ENCODE assay signal across 17 cellular contexts in genomic region chr15:68386587-68387287, GRCh38.
"Had no signal": no experiment of that assay in that cellular context is flagged by ENCODE, and none has a peak within 500 bp of the region (broad histone marks: within the 10 kb centered on the region; RNA-seq: fewer than 3 reads in every experiment).

No MANE protein-coding gene starts in this region.

- H3K27ac ChIP-seq: epithelial cell of prostate, gastroesophageal sphincter, neutrophil, right lobe of liver, SJSA1, spleen had no signal

- H3K4me1 Mint-ChIP-seq: naive B cell; stimulated activated memory B cell treated with anti-CD40 and anti-IgM and Interleukin-4, amounts not matched to agents 10 μg/mL and 1 μg/mL and 100 μg/mL, for 72 hours had no signal

- H3K4me1 ChIP-seq: gastroesophageal sphincter, right lobe of liver had no signal

- DNase-seq: activated gamma-delta T cell; effector memory CD4-positive, alpha-beta T cell; kidney; midbrain; naive B cell; stimulated activated CD4-positive, alpha-beta T cell treated with anti-CD3 and anti-CD28 coated beads, Interleukin-1b, Interleukin-23, amount 100 ng/mL, for 48 hours; substantia nigra; trophoblast cell had no signal

- H3K36me3 ChIP-seq: gastroesophageal sphincter, neutrophil, right lobe of liver, SJSA1, spleen had no signal

- ATAC-seq: gastroesophageal sphincter; right lobe of liver; stimulated activated memory B cell treated with anti-CD40 and anti-IgM and Interleukin-4, amounts not matched to agents 10 μg/mL and 1 μg/mL and 100 μg/mL, for 72 hours had no signal

- H3K4me3 ChIP-seq: gastroesophageal sphincter, right lobe of liver, SJSA1, spleen had no signal

- H3K36me3 Mint-ChIP-seq: activated naive CD8-positive, alpha-beta T cell; stimulated activated memory B cell treated with anti-CD40 and anti-IgM and Interleukin-4, amounts not matched to agents 10 μg/mL and 1 μg/mL and 100 μg/mL, for 72 hours had no signal

- H3K9me3 Mint-ChIP-seq: activated T-cell treated with anti-CD3 and anti-CD28 coated beads, Interleukin-2, amount 50 U/mL, for 24 hours; naive B cell; stimulated activated memory B cell treated with anti-CD40 and anti-IgM and Interleukin-4, amounts not matched to agents 10 μg/mL and 1 μg/mL and 100 μg/mL, for 72 hours had no signal

- H3K4me3 Mint-ChIP-seq: activated naive CD8-positive, alpha-beta T cell; activated T-cell treated with anti-CD3 and anti-CD28 coated beads, Interleukin-2, amount 50 U/mL, for 24 hours; naive B cell; stimulated activated memory B cell treated with anti-CD40 and anti-IgM and Interleukin-4, amounts not matched to agents 10 μg/mL and 1 μg/mL and 100 μg/mL, for 72 hours had no signal

- H3K9me3 ChIP-seq: gastroesophageal sphincter, neutrophil, right lobe of liver, SJSA1, spleen had no signal

- H3K27ac Mint-ChIP-seq: activated naive CD8-positive, alpha-beta T cell; activated T-cell treated with anti-CD3 and anti-CD28 coated beads, Interleukin-2, amount 50 U/mL, for 24 hours; naive B cell; stimulated activated memory B cell treated with anti-CD40 and anti-IgM and Interleukin-4, amounts not matched to agents 10 μg/mL and 1 μg/mL and 100 μg/mL, for 72 hours had no signal

- H3K27me3 ChIP-seq: right lobe of liver, SJSA1 had no signal
